Comparison of ENCODE assay signal across 8 cellular contexts in genomic region chr11:121575250-121575962, GRCh38.
DNase-seq lines count a peak whose midpoint lies in the region; ATAC-seq, FAIRE-seq and TF ChIP-seq lines count a peak whose summit lies in the region.

No MANE protein-coding gene starts in this region.

- H3K9me3 ChIP-seq in SJCRH30 (replicated peaks) (0 out of 2 replicates have a peak, but pooled peaks cover 2% of the 10 kb centered on the region), vagina (no peaks in the 10 kb centered on the region)

- ATAC-seq in GM18867 (IDR thresholded peaks at IDR 0.05; ENCODE audit: unreplicated experiment) (peak; percentile 72), HG02798 (IDR thresholded peaks at IDR 0.05; ENCODE audit: poor library complexity, unreplicated experiment) (peak; percentile 72), left colon (peak; percentile 38), HG03135 (IDR thresholded peaks at IDR 0.05; ENCODE audit: unreplicated experiment) (no peak)

- H3K4me3 ChIP-seq in SJCRH30 (no peak overlapping the region), vagina (no peak overlapping the region)

- TF ChIP-seq POLR2A in vagina (IDR thresholded peaks at IDR 0.05) = no peak

- H3K36me3 ChIP-seq in SJCRH30 (no peaks in the 10 kb centered on the region), vagina (no peaks in the 10 kb centered on the region)

- intact Hi-C loops in left colon (cut with DNase I, micrococcal nuclease) (no loop called here), vagina (cut with DNase I) (no loop called here)

- H3K27ac ChIP-seq in SJCRH30 (no peak overlapping the region), vagina (peak overlapping the region; percentile 15)

- H3K27me3 ChIP-seq in SJCRH30 (no peaks in the 10 kb centered on the region), vagina (no peaks in the 10 kb centered on the region)

- no peak for FAIRE-seq in HTR-8/SVneo (lab: Jason Lieb, UNC)

- peaks cover 10% of the 10 kb centered on the region for H3K4me1 ChIP-seq in SJCRH30
- H3K4me1 ChIP-seq in vagina = peaks cover 43% of the 10 kb centered on the region

- peak; percentile 11 to 18 for DNase-seq in SJCRH30
- DNase-seq in left colon = peak; percentile 29 to 62
- peak in 1 of 2 donors; percentile 99 for DNase-seq in vagina (ENCODE audit: extremely low spot score in 2 of 2)
- DNase-seq in ecto neural progenitor cell (ENCODE audit: low spot score) = no peak
- no peak for DNase-seq in HTR-8/SVneo (ENCODE audit: insufficient read length, low spot score)

- TF ChIP-seq CTCF in vagina (IDR thresholded peaks at IDR 0.05) = no peak

Comparison
In these comparisons a context has a peak if more than half of its experiments do, and no peak if none do; other contexts are left out.
1. DNase-seq: peak in SJCRH30 (2 of 2) and left colon (2 of 2); none in ecto neural progenitor cell (single experiment) and HTR-8/SVneo (single experiment).